In the genomic region with DNA sequence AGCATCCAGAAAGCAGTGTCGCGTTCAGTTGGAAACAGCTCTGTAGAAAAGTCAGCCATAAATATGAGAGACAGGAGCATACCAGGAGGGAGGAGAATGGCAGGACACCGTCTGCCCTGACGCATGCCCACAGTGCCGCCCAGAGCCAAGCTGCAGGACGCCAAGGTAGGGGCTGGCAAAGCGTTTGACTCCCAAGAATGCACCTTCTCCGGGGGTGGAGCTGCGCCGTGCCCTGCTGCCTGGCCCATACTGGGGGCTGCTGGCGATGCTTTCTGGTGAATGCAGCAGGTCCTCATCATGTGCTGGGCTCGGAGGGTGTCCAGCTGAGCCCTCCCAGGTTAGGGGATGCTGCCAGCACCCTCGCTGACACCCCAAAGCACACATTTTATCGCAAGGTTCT, we compare ENCODE assay signal across 10 cellular contexts.
"Had no signal": no experiment of that assay in that cellular context is flagged by ENCODE, and none has a peak within 500 bp of the region (broad histone marks: within the 10 kb centered on the region; RNA-seq: fewer than 3 reads in every experiment).

No MANE protein-coding gene starts in this region.

- H3K36me3 ChIP-seq: HAP-1 had no signal

- H3K9me3 ChIP-seq: HAP-1 had no signal

- DNase-seq: GM23248, GOT3, H7, H9, HCEC 1CT, HFFc6 had no signal

- H3K4me1 ChIP-seq: HAP-1 had no signal

- H2AFZ ChIP-seq: GM23248, GM23338 had no signal

- H3K4me3 Mint-ChIP-seq: GM23338, H9, HFFc6 had no signal

- FAIRE-seq: H1, H54 had no signal

- H3K4me2 ChIP-seq: GM23338 had no signal

- H3K4me1 Mint-ChIP-seq: GM23338, H9 had no signal

- H3K9ac ChIP-seq: GM23248 had no signal

- H3K27ac Mint-ChIP-seq: GM23338, H9, HFFc6 had no signal

- H3K4me3 ChIP-seq: GM23248, GM23338, HAP-1 had no signal

- H3K27ac ChIP-seq: GM23248 had no signal
